8 cellular contexts compared by ENCODE assay signal in genomic region chr13:52011690-52012511, GRCh38. TPM values are rescaled to one million over a fixed set of nuclear protein-coding genes. Genes with fewer than 3 reads are reported as not detected.
A peak's percentile ranks its signal among the peaks of the same experiment; 100 is the strongest.
DNase-seq lines count a peak whose midpoint lies in the region; ATAC-seq and TF ChIP-seq lines count a peak whose summit lies in the region.

Gene ALG11 (plus strand): TSS chr13:52012398. CDS start chr13:52012419, 21 bp downstream.

- ATAC-seq in HG02571 (IDR thresholded peaks at IDR 0.05; ENCODE audit: unreplicated experiment) (peak; percentile 99), omental fat pad (ENCODE audit: low FRiP score) (peak; percentile 99)

- peak; percentile 96 for DNase-seq in GM04504 (ENCODE audit: low read depth)
- peak; percentile 78 for DNase-seq in NCI-H1048 (lab: John Stamatoyannopoulos, UW)
- DNase-seq in SK-N-SH, result peak; percentile 98
- peak; percentile 100 for DNase-seq in activated naive CD4-positive, alpha-beta T cell treated with anti-CD3 and anti-CD28 coated beads, Interleukin-2, amount 50 U/mL, for 16 hours
- DNase-seq in glomerular endothelial cell (ENCODE audit: extremely low read depth, low read depth, low spot score), result peak; percentile 91
- peak; percentile 98 for DNase-seq in omental fat pad (ENCODE audit: low spot score)
- peak; percentile 100 for DNase-seq in testis

- H3F3A ChIP-seq in SK-N-SH (replicated peaks; ENCODE audit: insufficient read depth), result no peaks in the 10 kb centered on the region

- peaks cover 0 to 16% of the 10 kb centered on the region in 2 experiments for H3K36me3 ChIP-seq in SK-N-SH (replicated peaks in 1 of 2; ENCODE audit: control insufficient read depth in 1 of 2, insufficient read depth in 2 of 2, low read length in 1 of 2)
- no peaks in the 10 kb centered on the region for H3K36me3 ChIP-seq in testis (ENCODE audit: low read depth, missing control alignments)

- intact Hi-C loops in testis (cut with DNase I; ENCODE audit: low total_unique reads), result no loop called here

- H3K9me3 ChIP-seq in SK-N-SH, result no peaks in the 10 kb centered on the region
- no peaks in the 10 kb centered on the region for H3K9me3 ChIP-seq in testis

- H3K9me2 ChIP-seq in SK-N-SH, result no peaks in the 10 kb centered on the region

- TF ChIP-seq EP300 in SK-N-SH (IDR thresholded peaks at IDR 0.05; ENCODE audit: borderline replicate concordance in 1 of 2, low read depth in 1 of 2, low read length in 1 of 2), result no peak

- no peaks in the 10 kb centered on the region for H3K27me3 ChIP-seq in SK-N-SH (ENCODE audit: insufficient read depth)
- H3K27me3 ChIP-seq in testis, result no peaks in the 10 kb centered on the region

- peak within 1 kb of the TSS; percentile 98 for H3K4me2 ChIP-seq in SK-N-SH

- 1% methylated on average over 34 of the region's 79 CpGs for WGBS in SK-N-SH (ENCODE audit: low lambda C conversion rate)
- 0% methylated on average over 33 to 59 of the region's 79 CpGs for WGBS in testis, 2 donors

- TF ChIP-seq POLR2A in testis (IDR thresholded peaks at IDR 0.05), result no peak

- no peak for TF ChIP-seq CTCF in SK-N-SH (IDR thresholded peaks at IDR 0.05)
- TF ChIP-seq CTCF in omental fat pad (IDR thresholded peaks at IDR 0.05), result no peak
- no peak for TF ChIP-seq CTCF in testis (IDR thresholded peaks at IDR 0.05)

- no peak for TF ChIP-seq RAD21 in SK-N-SH (IDR thresholded peaks at IDR 0.05; ENCODE audit: low read length)

- H4K20me1 ChIP-seq in SK-N-SH (ENCODE audit: insufficient read depth), result no peaks in the 10 kb centered on the region

- H3K27ac ChIP-seq in SK-N-SH (ENCODE audit: low read depth in 2 of 2, low read length in 1 of 2) (peak within 1 kb of the TSS; percentile 67 to 72), testis (peak within 1 kb of the TSS; percentile 51 to 85)

- POLR2A ChIA-PET in SK-N-SH (lab: Yijun Ruan, JAX), result interaction anchor here (1.5 kb wide), 1 partner anchor 182 kb away, joined by 4 read pairs; no protein-coding TSS in a partner anchor

- peak within 1 kb of the TSS; percentile 98 for H2AFZ ChIP-seq in SK-N-SH (ENCODE audit: low read depth)

- H3K4me1 ChIP-seq in SK-N-SH (ENCODE audit: control insufficient read depth in 1 of 2, insufficient read depth in 2 of 2, low read depth in 1 of 2, low read length in 1 of 2) (peaks cover 7 to 12% of the 10 kb centered on the region in 2 experiments; a peak in 3 of 4 replicates), testis (peaks cover 5% of the 10 kb centered on the region)

- CTCF ChIA-PET in SK-N-SH (lab: Yijun Ruan, JAX), result interaction anchor here (1.1 to 1.8 kb wide), 4 partner anchors 8 to 439 kb away, joined by 3 to 6 read pairs (median 4); no protein-coding TSS in a partner anchor

- H3K9ac ChIP-seq in SK-N-SH, result peak within 1 kb of the TSS; percentile 91

- peaks cover 54% of the 10 kb centered on the region for H3K79me2 ChIP-seq in SK-N-SH (ENCODE audit: insufficient read depth)

- H3K4me3 ChIP-seq in SK-N-SH (ENCODE audit: low read depth in 2 of 2, low read length in 1 of 2) (peak within 1 kb of the TSS; percentile 98), testis (peak within 1 kb of the TSS; percentile 90 to 97)

TF ChIP-seq in SK-N-SH, 30 proteins besides CTCF, POLR2A, EP300 and RAD21 (continues in another document):
- TF ChIP-seq TEAD4 (IDR thresholded peaks at IDR 0.05; ENCODE audit: borderline replicate concordance, insufficient read depth), result no peak
- no peak for TF ChIP-seq TCF12 (IDR thresholded peaks at IDR 0.05)
- TF ChIP-seq MAX (IDR thresholded peaks at IDR 0.05; ENCODE audit: low read depth), result peak; percentile 33; the same call in 1 of the 2 replicates
- TF ChIP-seq MEF2A (IDR thresholded peaks at IDR 0.05; ENCODE audit: borderline replicate concordance, low read depth), result no peak
- 0 out of 2 replicates have a peak, but pooled peaks have one; percentile 5 for TF ChIP-seq USF1 (IDR thresholded peaks at IDR 0.05; ENCODE audit: borderline replicate concordance, low read depth)
- peak; percentile 60; the same call in 1 of the 2 replicates for TF ChIP-seq MXI1 (IDR thresholded peaks at IDR 0.05; ENCODE audit: low read depth, low read length)
- TF ChIP-seq REST (IDR thresholded peaks at IDR 0.05; ENCODE audit: low read depth, low read length), result no peak
- no peak for TF ChIP-seq NFIC (IDR thresholded peaks at IDR 0.05; ENCODE audit: borderline replicate concordance)
- TF ChIP-seq RXRA (IDR thresholded peaks at IDR 0.05; ENCODE audit: borderline replicate concordance, low read depth), result no peak
- no peak for TF ChIP-seq GATA2 (CRISPR knock-in tag; IDR thresholded peaks at IDR 0.05)
- peak; percentile 93 for TF ChIP-seq POLR2AphosphoS5 (IDR thresholded peaks at IDR 0.05; ENCODE audit: low read depth, low read length)
- TF ChIP-seq ELF1 (IDR thresholded peaks at IDR 0.05), result no peak
- no peak; the same call in 1 of the 2 replicates for TF ChIP-seq RFX5 (IDR thresholded peaks at IDR 0.05; ENCODE audit: low read length)
- no peak for TF ChIP-seq FOXM1 (IDR thresholded peaks at IDR 0.05; ENCODE audit: low read depth)
- TF ChIP-seq SIN3A (IDR thresholded peaks at IDR 0.05; ENCODE audit: borderline replicate concordance, low read depth, low read length), result 0 out of 2 replicates have a peak, but pooled peaks have one; percentile 14
- TF ChIP-seq JUND (IDR thresholded peaks at IDR 0.05), result no peak
- TF ChIP-seq PBX3 (IDR thresholded peaks at IDR 0.05), result peak; percentile 99
- TF ChIP-seq EZH2phosphoT487 (IDR thresholded peaks at IDR 0.05; ENCODE audit: borderline replicate concordance, low read depth), result no peak
- no peak for TF ChIP-seq USF2 (IDR thresholded peaks at IDR 0.05; ENCODE audit: borderline replicate concordance, low read depth, low read length)
- TF ChIP-seq RCOR1 (IDR thresholded peaks at IDR 0.05; ENCODE audit: low read length), result no peak

RNA-seq across cellular contexts. Expression of gene ALG11, which starts in this region (rescaled TPM):
- polyA plus RNA-seq in SK-N-SH (2012; rRNA removed), result 5.0 and 8.6 TPM in 2 replicates
- polyA plus RNA-seq in SK-N-SH (2012; cell fraction: cytosol; rRNA removed), result 7.6 and 9.2 TPM in 2 replicates
- polyA plus RNA-seq in SK-N-SH (2012; cell fraction: nucleus; rRNA removed), result 3.1 and 7.4 TPM in 2 replicates
- total RNA-seq in glomerular endothelial cell, result 19.8 and 28.3 TPM in 2 replicates
- 10 to 100 TPM; 17.5 to 27.7 (median 25.4) TPM for total RNA-seq in omental fat pad
- 10 to 100 TPM; 24.4 to 36.5 TPM for total RNA-seq in testis
- 14.5 TPM for polyA plus RNA-seq in testis (ENCODE audit: insufficient read depth, low read depth, low replicate concordance)

Comparison
In these comparisons a context has a peak if more than half of its experiments do, and no peak if none do; other contexts are left out.
1. Peak in every context shown above with its lines: DNase-seq, ATAC-seq, H3K4me3 ChIP-seq and H3K27ac ChIP-seq.